Comparison of ENCODE assay signal across 2 cellular contexts in genomic region chrX:23907106-23907495, GRCh38.
TF ChIP-seq lines count a peak whose summit lies in the region.

No MANE protein-coding gene starts in this region.

TF ChIP-seq in GM12878, 131 proteins besides CTCF, POLR2A, EP300 and RAD21 (continues in another document):
- no peak for TF ChIP-seq NKRF (conservative IDR thresholded peaks at IDR 0.05)
- TF ChIP-seq PBX3 (IDR thresholded peaks at IDR 0.05; ENCODE audit: insufficient replicate concordance, low read depth, low read length) = no peak
- TF ChIP-seq CHD4 (IDR thresholded peaks at IDR 0.05) = no peak
- TF ChIP-seq, protein P1, sequence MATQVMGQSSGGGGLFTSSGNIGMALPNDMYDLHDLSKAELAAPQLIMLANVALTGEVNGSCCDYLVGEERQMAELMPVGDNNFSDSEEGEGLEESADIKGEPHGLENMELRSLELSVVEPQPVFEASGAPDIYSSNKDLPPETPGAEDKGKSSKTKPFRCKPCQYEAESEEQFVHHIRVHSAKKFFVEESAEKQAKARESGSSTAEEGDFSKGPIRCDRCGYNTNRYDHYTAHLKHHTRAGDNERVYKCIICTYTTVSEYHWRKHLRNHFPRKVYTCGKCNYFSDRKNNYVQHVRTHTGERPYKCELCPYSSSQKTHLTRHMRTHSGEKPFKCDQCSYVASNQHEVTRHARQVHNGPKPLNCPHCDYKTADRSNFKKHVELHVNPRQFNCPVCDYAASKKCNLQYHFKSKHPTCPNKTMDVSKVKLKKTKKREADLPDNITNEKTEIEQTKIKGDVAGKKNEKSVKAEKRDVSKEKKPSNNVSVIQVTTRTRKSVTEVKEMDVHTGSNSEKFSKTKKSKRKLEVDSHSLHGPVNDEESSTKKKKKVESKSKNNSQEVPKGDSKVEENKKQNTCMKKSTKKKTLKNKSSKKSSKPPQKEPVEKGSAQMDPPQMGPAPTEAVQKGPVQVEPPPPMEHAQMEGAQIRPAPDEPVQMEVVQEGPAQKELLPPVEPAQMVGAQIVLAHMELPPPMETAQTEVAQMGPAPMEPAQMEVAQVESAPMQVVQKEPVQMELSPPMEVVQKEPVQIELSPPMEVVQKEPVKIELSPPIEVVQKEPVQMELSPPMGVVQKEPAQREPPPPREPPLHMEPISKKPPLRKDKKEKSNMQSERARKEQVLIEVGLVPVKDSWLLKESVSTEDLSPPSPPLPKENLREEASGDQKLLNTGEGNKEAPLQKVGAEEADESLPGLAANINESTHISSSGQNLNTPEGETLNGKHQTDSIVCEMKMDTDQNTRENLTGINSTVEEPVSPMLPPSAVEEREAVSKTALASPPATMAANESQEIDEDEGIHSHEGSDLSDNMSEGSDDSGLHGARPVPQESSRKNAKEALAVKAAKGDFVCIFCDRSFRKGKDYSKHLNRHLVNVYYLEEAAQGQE (IDR thresholded peaks at IDR 0.05; ENCODE audit: low read depth, low read length) = no peak
- no peak for TF ChIP-seq RB1 (IDR thresholded peaks at IDR 0.05; ENCODE audit: borderline replicate concordance)
- no peak for TF ChIP-seq SUPT20H (IDR thresholded peaks at IDR 0.05; ENCODE audit: borderline replicate concordance, control insufficient read depth, low read depth, low read length)
- TF ChIP-seq ZBED1 (IDR thresholded peaks at IDR 0.05; ENCODE audit: borderline replicate concordance) = no peak
- TF ChIP-seq E4F1 (IDR thresholded peaks at IDR 0.05; ENCODE audit: borderline replicate concordance, partially characterized antibody) = no peak
- no peak for TF ChIP-seq NR2C2 (IDR thresholded peaks at IDR 0.05; ENCODE audit: borderline replicate concordance, control insufficient read depth, insufficient read length, low read depth)
- TF ChIP-seq RBBP5 (conservative IDR thresholded peaks at IDR 0.05) = no peak
- TF ChIP-seq MYB (IDR thresholded peaks at IDR 0.05; ENCODE audit: borderline replicate concordance, low read depth, low read length) = no peak
- TF ChIP-seq ZNF207 (IDR thresholded peaks at IDR 0.05; ENCODE audit: borderline replicate concordance) = no peak
- no peak for TF ChIP-seq CBX5 (IDR thresholded peaks at IDR 0.05; ENCODE audit: low read depth)

TF ChIP-seq in HepG2, 621 proteins besides CTCF, POLR2A, EP300 and RAD21:
- TF ChIP-seq, protein P2, sequence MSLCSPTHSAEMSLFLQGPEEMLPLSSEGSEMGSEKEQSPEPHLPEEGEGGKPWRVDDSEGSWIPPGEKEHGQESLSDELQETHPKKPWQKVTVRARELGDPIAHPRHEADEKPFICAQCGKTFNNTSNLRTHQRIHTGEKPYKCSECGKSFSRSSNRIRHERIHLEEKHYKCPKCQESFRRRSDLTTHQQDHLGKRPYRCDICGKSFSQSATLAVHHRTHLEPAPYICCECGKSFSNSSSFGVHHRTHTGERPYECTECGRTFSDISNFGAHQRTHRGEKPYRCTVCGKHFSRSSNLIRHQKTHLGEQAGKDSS (CRISPR knock-in tag; IDR thresholded peaks at IDR 0.05; ENCODE audit: borderline replicate concordance, low read depth) = 0 out of 2 replicates have a peak, but pooled peaks have one; percentile 15
- no peak for TF ChIP-seq CHD4 (IDR thresholded peaks at IDR 0.05; ENCODE audit: borderline replicate concordance, low read length)
